ENCODE assay signal across 18 cellular contexts in the genomic region with DNA sequence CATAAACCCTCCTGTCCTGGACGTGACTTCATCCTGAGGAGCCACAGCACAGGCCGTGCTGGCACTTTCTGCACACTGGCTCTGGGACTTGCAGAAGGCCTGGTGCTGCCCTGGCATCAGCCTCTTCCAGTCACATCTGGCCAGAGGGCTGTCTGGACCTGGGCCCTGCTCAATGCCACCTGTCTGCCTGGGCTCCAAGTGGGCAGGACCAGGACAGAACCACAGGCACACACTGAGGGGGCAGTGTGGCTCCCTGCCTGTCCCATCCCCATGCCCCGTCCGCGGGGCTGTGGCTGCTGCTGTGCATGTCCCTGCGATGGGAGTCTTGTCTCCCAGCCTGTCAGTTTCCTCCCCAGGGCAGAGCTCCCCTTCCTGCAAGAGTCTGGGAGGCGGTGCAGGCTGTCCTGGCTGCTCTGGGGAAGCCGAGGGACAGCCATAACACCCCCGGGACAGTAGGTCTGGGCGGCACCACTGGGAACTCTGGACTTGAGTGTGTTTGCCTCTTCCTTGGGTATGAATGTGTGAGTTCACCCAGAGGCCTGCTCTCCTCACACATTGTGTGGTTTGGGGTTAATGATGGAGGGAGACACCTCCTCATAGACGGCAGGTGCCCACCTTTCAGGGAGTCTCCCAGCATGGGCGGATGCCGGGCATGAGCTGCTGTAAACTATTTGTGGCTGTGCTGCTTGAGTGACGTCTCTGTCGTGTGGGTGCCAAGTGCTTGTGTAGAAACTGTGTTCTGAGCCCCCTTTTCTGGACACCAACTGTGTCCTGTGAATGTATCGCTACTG. TPM values are rescaled to one million over a fixed set of nuclear protein-coding genes. Genes with fewer than 3 reads are reported as not detected.
DNase-seq lines count a peak whose midpoint lies in the region; ATAC-seq, FAIRE-seq and TF ChIP-seq lines count a peak whose summit lies in the region.
"Had no signal": no experiment of that assay in that cellular context is flagged by ENCODE, and none has a peak within 500 bp of the region (broad histone marks: within the 10 kb centered on the region; RNA-seq: fewer than 3 reads in every experiment).

No MANE protein-coding gene starts in this region.

- no peak for ATAC-seq in SK-N-SH treated with all-trans-retinoic acid at 6 μM for 48 hours
- ATAC-seq in activated CD4-positive, CD25-positive, alpha-beta regulatory T cell treated with anti-CD3 and anti-CD28 coated beads, Interleukin-2, amount 50 U/mL, for 24 hours, result no peak
- ATAC-seq in stimulated activated naive CD8-positive, alpha-beta T cell treated with anti-CD3 and anti-CD28 coated beads, Interleukin-15, Interleukin-2, amounts not matched to agents 100 U/mL and 50 U/mL, for 24 hours, result no peak
- ATAC-seq: activated T-cell treated with anti-CD3 and anti-CD28 coated beads, Interleukin-2, amount 50 U/mL, for 4 hours; natural killer cell had no signal

- H3K9me3 Mint-ChIP-seq in neural progenitor cell, result no peaks in the 10 kb centered on the region
- H3K9me3 Mint-ChIP-seq in endothelial cell (ENCODE audit: unreplicated experiment), result no peaks in the 10 kb centered on the region
- H3K9me3 Mint-ChIP-seq: activated CD4-positive, alpha-beta memory T cell treated with anti-CD3 and anti-CD28 coated beads, Interleukin-2, amount 10 ng/mL, durations not matched to agents 7 days and 5 days; activated naive CD8-positive, alpha-beta T cell treated with anti-CD3 and anti-CD28 coated beads for 36 hours; activated T-cell treated with anti-CD3 and anti-CD28 coated beads, Interleukin-2, amount 50 U/mL, for 4 hours; natural killer cell had no signal

- H3K36me3 Mint-ChIP-seq in neural progenitor cell (peaks cover 2% of the 10 kb centered on the region), endothelial cell (ENCODE audit: low read depth, unreplicated experiment) (no peaks in the 10 kb centered on the region)
- H3K36me3 Mint-ChIP-seq: natural killer cell had no signal

- H3K79me2 ChIP-seq in SK-N-SH (ENCODE audit: insufficient read depth) (no peaks in the 10 kb centered on the region), neural progenitor cell (ENCODE audit: low read depth) (no peaks in the 10 kb centered on the region)

- peak; percentile 17 for FAIRE-seq in urothelium cell line (lab: Jason Lieb, UNC)

- H3K4me3 Mint-ChIP-seq in neural progenitor cell (no peak overlapping the region), endothelial cell (ENCODE audit: unreplicated experiment) (no peak overlapping the region)
- H3K4me3 Mint-ChIP-seq: activated CD4-positive, alpha-beta memory T cell treated with anti-CD3 and anti-CD28 coated beads, Interleukin-2, amount 10 ng/mL, durations not matched to agents 7 days and 5 days; activated naive CD8-positive, alpha-beta T cell treated with anti-CD3 and anti-CD28 coated beads for 36 hours; activated T-cell treated with anti-CD3 and anti-CD28 coated beads, Interleukin-2, amount 50 U/mL, for 4 hours; natural killer cell had no signal

- no peaks in the 10 kb centered on the region for H4K20me1 ChIP-seq in SK-N-SH (ENCODE audit: insufficient read depth)
- no peaks in the 10 kb centered on the region for H4K20me1 ChIP-seq in neural progenitor cell (ENCODE audit: low read depth)

- DNase-seq in SK-N-SH, result peak; percentile 47
- no peak for DNase-seq in epithelial cell of prostate (ENCODE audit: low read depth, low spot score)
- no peak for DNase-seq in neural progenitor cell (ENCODE audit: low spot score)
- DNase-seq in urothelium cell line (ENCODE audit: low spot score), result no peak
- no peak for DNase-seq in endothelial cell (ENCODE audit: low spot score)
- DNase-seq in stimulated activated naive CD8-positive, alpha-beta T cell treated with anti-CD3 and anti-CD28 coated beads, Interleukin-15, Interleukin-2, amounts not matched to agents 100 U/mL and 50 U/mL, for 24 hours, result no peak
- DNase-seq: 8988T; activated CD4-positive, alpha-beta memory T cell treated with anti-CD3 and anti-CD28 coated beads, Interleukin-2, amount 10 ng/mL, durations not matched to agents 7 days and 5 days; activated naive CD8-positive, alpha-beta T cell treated with anti-CD3 and anti-CD28 coated beads for 36 hours; activated T-cell treated with anti-CD3 and anti-CD28 coated beads, Interleukin-2, amount 50 U/mL, for 4 hours; natural killer cell; NCI-H1930; NCI-H524; OCI-M1; stimulated activated CD4-positive, alpha-beta T cell treated with anti-CD3 and anti-CD28 coated beads, Interleukin-1b, Interleukin-23, amount 100 ng/mL, for 48 hours; testis had no signal

- TF ChIP-seq RAD21 in SK-N-SH (IDR thresholded peaks at IDR 0.05; ENCODE audit: low read length), result no peak

- H3K4me1 Mint-ChIP-seq in neural progenitor cell (peaks cover 20% of the 10 kb centered on the region), endothelial cell (ENCODE audit: unreplicated experiment) (peaks cover 9% of the 10 kb centered on the region)

- H3K9me2 ChIP-seq in SK-N-SH, result no peaks in the 10 kb centered on the region

- peak overlapping the region in 1 of 2 experiments; percentile 77; a peak in 2 of 4 replicates for H3K27ac ChIP-seq in SK-N-SH (ENCODE audit: low read depth in 2 of 2, low read length in 1 of 2)
- H3K27ac ChIP-seq in epithelial cell of prostate, result peak overlapping the region; percentile 66
- no peak overlapping the region for H3K27ac ChIP-seq in neural progenitor cell

- CTCF ChIA-PET in SK-N-SH (lab: Yijun Ruan, JAX), result no interaction called here

- H3K4me2 ChIP-seq in SK-N-SH (no peak overlapping the region), neural progenitor cell (no peak overlapping the region)

- WGBS in SK-N-SH (ENCODE audit: low lambda C conversion rate), result 91% methylated on average over 10 of the region's 16 CpGs

- H3K9me3 ChIP-seq in SK-N-SH (no peaks in the 10 kb centered on the region), neural progenitor cell (ENCODE audit: low read depth) (no peaks in the 10 kb centered on the region)
- H3K9me3 ChIP-seq: testis had no signal

- H3K27me3 Mint-ChIP-seq in neural progenitor cell (ENCODE audit: insufficient read depth, low read depth) (no peaks in the 10 kb centered on the region), endothelial cell (ENCODE audit: unreplicated experiment) (peaks cover 5% of the 10 kb centered on the region)
- H3K27me3 Mint-ChIP-seq: activated CD4-positive, alpha-beta memory T cell treated with anti-CD3 and anti-CD28 coated beads, Interleukin-2, amount 10 ng/mL, durations not matched to agents 7 days and 5 days; activated naive CD8-positive, alpha-beta T cell treated with anti-CD3 and anti-CD28 coated beads for 36 hours had no signal

- H3K9ac ChIP-seq in SK-N-SH (no peak overlapping the region), neural progenitor cell (no peak overlapping the region)

- H3K27me3 ChIP-seq in SK-N-SH (ENCODE audit: insufficient read depth), result no peaks in the 10 kb centered on the region
- no peaks in the 10 kb centered on the region for H3K27me3 ChIP-seq in neural progenitor cell
- H3K27me3 ChIP-seq: testis had no signal

- no peak for TF ChIP-seq EP300 in SK-N-SH (IDR thresholded peaks at IDR 0.05; ENCODE audit: borderline replicate concordance in 1 of 2, low read depth in 1 of 2, low read length in 1 of 2)

- H2AFZ ChIP-seq in SK-N-SH (ENCODE audit: low read depth) (no peak overlapping the region), neural progenitor cell (replicated peaks) (no peak overlapping the region)

- POLR2A ChIA-PET in SK-N-SH (lab: Yijun Ruan, JAX), result interaction anchor here (1.0 kb wide), 1 partner anchor 15 kb away, joined by 3 read pairs; no protein-coding TSS in a partner anchor

- peaks cover 0 to 5% of the 10 kb centered on the region in 2 experiments for H3K36me3 ChIP-seq in SK-N-SH (replicated peaks in 1 of 2; ENCODE audit: control insufficient read depth in 1 of 2, insufficient read depth in 2 of 2, low read length in 1 of 2)
- no peaks in the 10 kb centered on the region for H3K36me3 ChIP-seq in neural progenitor cell

- TF ChIP-seq CTCF in SK-N-SH (IDR thresholded peaks at IDR 0.05) (no peak), neural progenitor cell (IDR thresholded peaks at IDR 0.05) (no peak), endothelial cell (IDR thresholded peaks at IDR 0.05; ENCODE audit: unreplicated experiment) (no peak)

- H3K4me1 ChIP-seq in SK-N-SH (ENCODE audit: control insufficient read depth in 1 of 2, insufficient read depth in 2 of 2, low read depth in 1 of 2, low read length in 1 of 2) (peaks cover 20 to 35% of the 10 kb centered on the region in 2 experiments; a peak in 3 of 4 replicates), neural progenitor cell (peaks cover 13% of the 10 kb centered on the region)

- H3K27ac Mint-ChIP-seq in neural progenitor cell (peak overlapping the region; percentile 74), endothelial cell (ENCODE audit: unreplicated experiment) (no peak overlapping the region)
- H3K27ac Mint-ChIP-seq: activated CD4-positive, alpha-beta memory T cell treated with anti-CD3 and anti-CD28 coated beads, Interleukin-2, amount 10 ng/mL, durations not matched to agents 7 days and 5 days; activated naive CD8-positive, alpha-beta T cell treated with anti-CD3 and anti-CD28 coated beads for 36 hours; natural killer cell had no signal

- H3K4me3 ChIP-seq in SK-N-SH (ENCODE audit: low read depth in 2 of 2, low read length in 1 of 2), result no peak overlapping the region
- no peak overlapping the region for H3K4me3 ChIP-seq in neural progenitor cell
- H3K4me3 ChIP-seq: testis had no signal

- H3F3A ChIP-seq in SK-N-SH (replicated peaks; ENCODE audit: insufficient read depth), result peaks cover 21% of the 10 kb centered on the region
- H3F3A ChIP-seq in neural progenitor cell (ENCODE audit: low read depth), result no peaks in the 10 kb centered on the region

TF ChIP-seq in SK-N-SH, 30 proteins besides CTCF, POLR2A, EP300 and RAD21 (continues in another document):
- no peak for TF ChIP-seq FOSL2 (IDR thresholded peaks at IDR 0.05; ENCODE audit: borderline replicate concordance, low read depth)
- TF ChIP-seq JUND (IDR thresholded peaks at IDR 0.05), result no peak
- TF ChIP-seq RCOR1 (IDR thresholded peaks at IDR 0.05; ENCODE audit: low read length), result no peak

TF ChIP-seq in SK-N-SH treated with all-trans-retinoic acid at 6 μM for 48 hours, 23 proteins besides CTCF, POLR2A, EP300 and RAD21 (continues in another document):
- no peak for TF ChIP-seq ZNF8 (CRISPR knock-in tag; IDR thresholded peaks at IDR 0.05)
- no peak for TF ChIP-seq ZNF565 (CRISPR knock-in tag; conservative IDR thresholded peaks at IDR 0.05; ENCODE audit: low read depth)
- TF ChIP-seq ESRRG (CRISPR knock-in tag; IDR thresholded peaks at IDR 0.05), result no peak
- TF ChIP-seq ZFP30 (CRISPR knock-in tag; IDR thresholded peaks at IDR 0.05), result no peak

RNA-seq across cellular contexts. Expression of gene PYGB, which starts 22.0 kb away (rescaled TPM):
- polyA plus RNA-seq in SK-N-SH (2012; rRNA removed), result 32.2 and 35.8 TPM in 2 replicates
- 16.8 and 25.0 TPM in 2 replicates for polyA plus RNA-seq in SK-N-SH (2012; cell fraction: cytosol; rRNA removed)
- 75.6 and 77.6 TPM in 2 replicates for polyA plus RNA-seq in SK-N-SH (2012; cell fraction: nucleus; rRNA removed)
- total RNA-seq in neural progenitor cell (ENCODE audit: low replicate concordance) (40.9 and 76.7 TPM in 2 replicates), endothelial cell (ENCODE audit: unreplicated experiment) (57.9 TPM)

RNA-seq across cellular contexts. Expression of gene ENTPD6, which starts 30.3 kb away (rescaled TPM):
- 76.1 and 78.2 TPM in 2 replicates for polyA plus RNA-seq in SK-N-SH (2012; rRNA removed)
- polyA plus RNA-seq in SK-N-SH (2012; cell fraction: cytosol; rRNA removed), result 36.3 and 54.5 TPM in 2 replicates
- 172 and 200 TPM in 2 replicates for polyA plus RNA-seq in SK-N-SH (2012; cell fraction: nucleus; rRNA removed)
- total RNA-seq in neural progenitor cell (ENCODE audit: low replicate concordance), result 32.3 and 60.1 TPM in 2 replicates
- total RNA-seq in endothelial cell (ENCODE audit: unreplicated experiment), result 43.0 TPM
